ENCODE assay signal across 12 cellular contexts in genomic region chr5:164358531-164359259, GRCh38.
A peak's percentile ranks its signal among the peaks of the same experiment; 100 is the strongest.
DNase-seq lines count a peak whose midpoint lies in the region; ATAC-seq and TF ChIP-seq lines count a peak whose summit lies in the region.
"Had no signal": no experiment of that assay in that cellular context is flagged by ENCODE, and none has a peak within 500 bp of the region (broad histone marks: within the 10 kb centered on the region; RNA-seq: fewer than 3 reads in every experiment).

No MANE protein-coding gene starts in this region.

- no peaks in the 10 kb centered on the region for H3K79me2 ChIP-seq in hepatocyte

- no peak overlapping the region for H3K4me3 Mint-ChIP-seq in activated T-helper 17 cell treated with anti-CD3 and anti-CD28 coated beads, Interleukin-2, amount 50 U/mL, for 72 hours
- no peak overlapping the region for H3K4me3 Mint-ChIP-seq in stimulated activated naive CD8-positive, alpha-beta T cell treated with anti-CD3 and anti-CD28 coated beads, Interleukin-15, amount 100 ng/mL, for 72 hours
- H3K4me3 Mint-ChIP-seq: activated T-cell treated with anti-CD3 and anti-CD28 coated beads, Interleukin-2, amount 50 U/mL, for 24 hours; IgD-negative memory B cell; nephron had no signal

- H3K9me3 Mint-ChIP-seq in activated T-helper 17 cell treated with anti-CD3 and anti-CD28 coated beads, Interleukin-2, amount 50 U/mL, for 72 hours = peaks cover 4% of the 10 kb centered on the region
- H3K9me3 Mint-ChIP-seq in stimulated activated naive CD8-positive, alpha-beta T cell treated with anti-CD3 and anti-CD28 coated beads, Interleukin-15, amount 100 ng/mL, for 72 hours = no peaks in the 10 kb centered on the region
- H3K9me3 Mint-ChIP-seq: nephron had no signal

- H3K27me3 ChIP-seq in hepatocyte = no peaks in the 10 kb centered on the region
- H3K27me3 ChIP-seq: BE2C had no signal

- 60% methylated on average over 4 of the region's 4 CpGs for WGBS in hepatocyte (ENCODE audit: low lambda C conversion rate, missing lambda C conversion rate)

- no peaks in the 10 kb centered on the region for H3K9me3 ChIP-seq in hepatocyte (ENCODE audit: low read depth)
- H3K9me3 ChIP-seq: BE2C had no signal

- H3K4me1 Mint-ChIP-seq in activated T-helper 17 cell treated with anti-CD3 and anti-CD28 coated beads, Interleukin-2, amount 50 U/mL, for 72 hours = no peaks in the 10 kb centered on the region
- no peaks in the 10 kb centered on the region for H3K4me1 Mint-ChIP-seq in stimulated activated naive CD8-positive, alpha-beta T cell treated with anti-CD3 and anti-CD28 coated beads, Interleukin-15, amount 100 ng/mL, for 72 hours
- H3K4me1 Mint-ChIP-seq: IgD-negative memory B cell, nephron had no signal

- peak overlapping the region; percentile 39 for H3K4me2 ChIP-seq in hepatocyte

- no peaks in the 10 kb centered on the region for H3K36me3 ChIP-seq in hepatocyte (replicated peaks; ENCODE audit: insufficient read depth, low read depth)
- H3K36me3 ChIP-seq: BE2C had no signal

- H3K27me3 Mint-ChIP-seq in activated T-helper 17 cell treated with anti-CD3 and anti-CD28 coated beads, Interleukin-2, amount 50 U/mL, for 72 hours = no peaks in the 10 kb centered on the region
- no peaks in the 10 kb centered on the region for H3K27me3 Mint-ChIP-seq in stimulated activated naive CD8-positive, alpha-beta T cell treated with anti-CD3 and anti-CD28 coated beads, Interleukin-15, amount 100 ng/mL, for 72 hours
- H3K27me3 Mint-ChIP-seq: activated T-cell treated with anti-CD3 and anti-CD28 coated beads, Interleukin-2, amount 50 U/mL, for 24 hours had no signal

- H3K4me1 ChIP-seq in hepatocyte (ENCODE audit: insufficient read depth) = peaks cover 13% of the 10 kb centered on the region

- peak; percentile 72 for ATAC-seq in GM18517 (IDR thresholded peaks at IDR 0.05; ENCODE audit: unreplicated experiment)
- ATAC-seq in HG02973 (IDR thresholded peaks at IDR 0.05; ENCODE audit: unreplicated experiment) = peak; percentile 55
- ATAC-seq in SK-N-SH treated with all-trans-retinoic acid at 6 μM for 48 hours = peak; percentile 90
- no peak for ATAC-seq in activated T-helper 17 cell treated with anti-CD3 and anti-CD28 coated beads, Interleukin-2, amount 50 U/mL, for 72 hours (replicated peaks)
- no peak for ATAC-seq in HG03378 (IDR thresholded peaks at IDR 0.05; ENCODE audit: unreplicated experiment)
- no peak for ATAC-seq in stimulated activated naive CD8-positive, alpha-beta T cell treated with anti-CD3 and anti-CD28 coated beads, Interleukin-15, amount 100 ng/mL, for 72 hours

- no peak overlapping the region for H2AFZ ChIP-seq in hepatocyte

- no peak for TF ChIP-seq CTCF in hepatocyte (IDR thresholded peaks at IDR 0.05; ENCODE audit: poor library complexity)

- H4K20me1 ChIP-seq in hepatocyte (ENCODE audit: insufficient read depth, poor library complexity, severe bottlenecking) = no peaks in the 10 kb centered on the region

- H3K27ac ChIP-seq in hepatocyte = peak overlapping the region; percentile 54

- H3K27ac Mint-ChIP-seq in activated T-helper 17 cell treated with anti-CD3 and anti-CD28 coated beads, Interleukin-2, amount 50 U/mL, for 72 hours = no peak overlapping the region
- no peak overlapping the region for H3K27ac Mint-ChIP-seq in stimulated activated naive CD8-positive, alpha-beta T cell treated with anti-CD3 and anti-CD28 coated beads, Interleukin-15, amount 100 ng/mL, for 72 hours
- H3K27ac Mint-ChIP-seq: activated T-cell treated with anti-CD3 and anti-CD28 coated beads, Interleukin-2, amount 50 U/mL, for 24 hours; IgD-negative memory B cell; nephron had no signal

- no peaks in the 10 kb centered on the region for H3K9me2 ChIP-seq in hepatocyte (replicated peaks; ENCODE audit: insufficient read depth)

- DNase-seq in hepatocyte (ENCODE audit: low spot score) (peak; percentile 37), amygdala (lab: John Stamatoyannopoulos, UW) (no peak)
- no peak for DNase-seq in stimulated activated naive CD8-positive, alpha-beta T cell treated with anti-CD3 and anti-CD28 coated beads, Interleukin-15, amount 100 ng/mL, for 72 hours
- DNase-seq: activated T-cell treated with anti-CD3 and anti-CD28 coated beads, Interleukin-2, amount 50 U/mL, for 24 hours; BE2C had no signal

- H3K36me3 Mint-ChIP-seq in activated T-helper 17 cell treated with anti-CD3 and anti-CD28 coated beads, Interleukin-2, amount 50 U/mL, for 72 hours (ENCODE audit: low read depth) = no peaks in the 10 kb centered on the region
- H3K36me3 Mint-ChIP-seq: IgD-negative memory B cell had no signal

- H3K4me3 ChIP-seq in hepatocyte = no peak overlapping the region

TF ChIP-seq in SK-N-SH treated with all-trans-retinoic acid at 6 μM for 48 hours, 23 proteins besides CTCF, POLR2A, EP300 and RAD21:
- TF ChIP-seq ZFP3 (CRISPR knock-in tag; IDR thresholded peaks at IDR 0.05) (no peak), ZNF8 (CRISPR knock-in tag; IDR thresholded peaks at IDR 0.05) (no peak), ISL1 (CRISPR knock-in tag; IDR thresholded peaks at IDR 0.05) (no peak), SNAI2 (CRISPR knock-in tag; IDR thresholded peaks at IDR 0.05) (no peak), PPARA (CRISPR knock-in tag; IDR thresholded peaks at IDR 0.05; ENCODE audit: borderline replicate concordance) (no peak), CSDC2 (CRISPR knock-in tag; IDR thresholded peaks at IDR 0.05) (no peak), ZNF70 (CRISPR knock-in tag; IDR thresholded peaks at IDR 0.05) (no peak), OSR1 (CRISPR knock-in tag; IDR thresholded peaks at IDR 0.05) (no peak), TOX (CRISPR knock-in tag; IDR thresholded peaks at IDR 0.05; ENCODE audit: borderline replicate concordance) (no peak)
- TF ChIP-seq, protein P1, sequence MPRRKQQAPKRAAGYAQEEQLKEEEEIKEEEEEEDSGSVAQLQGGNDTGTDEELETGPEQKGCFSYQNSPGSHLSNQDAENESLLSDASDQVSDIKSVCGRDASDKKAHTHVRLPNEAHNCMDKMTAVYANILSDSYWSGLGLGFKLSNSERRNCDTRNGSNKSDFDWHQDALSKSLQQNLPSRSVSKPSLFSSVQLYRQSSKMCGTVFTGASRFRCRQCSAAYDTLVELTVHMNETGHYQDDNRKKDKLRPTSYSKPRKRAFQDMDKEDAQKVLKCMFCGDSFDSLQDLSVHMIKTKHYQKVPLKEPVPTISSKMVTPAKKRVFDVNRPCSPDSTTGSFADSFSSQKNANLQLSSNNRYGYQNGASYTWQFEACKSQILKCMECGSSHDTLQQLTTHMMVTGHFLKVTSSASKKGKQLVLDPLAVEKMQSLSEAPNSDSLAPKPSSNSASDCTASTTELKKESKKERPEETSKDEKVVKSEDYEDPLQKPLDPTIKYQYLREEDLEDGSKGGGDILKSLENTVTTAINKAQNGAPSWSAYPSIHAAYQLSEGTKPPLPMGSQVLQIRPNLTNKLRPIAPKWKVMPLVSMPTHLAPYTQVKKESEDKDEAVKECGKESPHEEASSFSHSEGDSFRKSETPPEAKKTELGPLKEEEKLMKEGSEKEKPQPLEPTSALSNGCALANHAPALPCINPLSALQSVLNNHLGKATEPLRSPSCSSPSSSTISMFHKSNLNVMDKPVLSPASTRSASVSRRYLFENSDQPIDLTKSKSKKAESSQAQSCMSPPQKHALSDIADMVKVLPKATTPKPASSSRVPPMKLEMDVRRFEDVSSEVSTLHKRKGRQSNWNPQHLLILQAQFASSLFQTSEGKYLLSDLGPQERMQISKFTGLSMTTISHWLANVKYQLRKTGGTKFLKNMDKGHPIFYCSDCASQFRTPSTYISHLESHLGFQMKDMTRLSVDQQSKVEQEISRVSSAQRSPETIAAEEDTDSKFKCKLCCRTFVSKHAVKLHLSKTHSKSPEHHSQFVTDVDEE (CRISPR knock-in tag; IDR thresholded peaks at IDR 0.05) = no peak

Comparison
In these comparisons a context has a peak if more than half of its experiments do, and no peak if none do; other contexts are left out.
1. ATAC-seq: peak in GM18517 (single experiment), HG02973 (single experiment) and SK-N-SH treated with all-trans-retinoic acid at 6 μM for 48 hours (single experiment); none in activated T-helper 17 cell treated with anti-CD3 and anti-CD28 coated beads, Interleukin-2, amount 50 U/mL, for 72 hours (single experiment), HG03378 (single experiment) and stimulated activated naive CD8-positive, alpha-beta T cell treated with anti-CD3 and anti-CD28 coated beads, Interleukin-15, amount 100 ng/mL, for 72 hours (single experiment).